ENCODE assay signal across 1 cellular context in genomic region chr7:74022507-74022906, GRCh38.
TF ChIP-seq lines count a peak whose summit lies in the region.

No MANE protein-coding gene starts in this region.

TF ChIP-seq in IMR-90, 13 proteins besides CTCF, POLR2A, EP300 and RAD21 (continued from another document):
- TF ChIP-seq BHLHE40 (IDR thresholded peaks at IDR 0.05; ENCODE audit: low read depth, low read length) (no peak), CEBPB (IDR thresholded peaks at IDR 0.05; ENCODE audit: low read depth, low read length) (no peak), SMC3 (IDR thresholded peaks at IDR 0.05; ENCODE audit: low read depth, low read length) (no peak), CHD1 (IDR thresholded peaks at IDR 0.05; ENCODE audit: low read depth, low read length) (no peak)
